ENCODE assay signal across 22 cellular contexts in the genomic region with DNA sequence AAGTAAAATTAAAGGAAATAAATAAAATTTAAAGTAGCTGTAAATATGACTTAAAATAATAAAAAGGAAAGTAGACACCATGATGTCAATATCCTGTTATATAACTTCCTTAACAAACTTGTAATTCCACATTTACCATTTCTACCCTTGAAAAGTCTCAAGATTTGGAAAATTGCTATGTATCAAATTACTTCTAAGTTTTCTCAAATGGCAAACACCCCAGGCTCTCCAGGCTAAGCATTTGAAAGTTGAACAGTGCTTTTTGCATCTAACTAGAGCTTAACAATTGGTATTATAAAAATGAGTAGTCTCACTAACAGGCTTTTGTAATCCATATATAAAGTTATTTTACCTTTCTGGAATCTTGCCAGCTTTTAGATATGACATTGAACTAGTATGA. TPM values are rescaled to one million over a fixed set of nuclear protein-coding genes. Genes with fewer than 3 reads are reported as not detected.
DNase-seq lines count a peak whose midpoint lies in the region; FAIRE-seq and TF ChIP-seq lines count a peak whose summit lies in the region.
"Had no signal": no experiment of that assay in that cellular context is flagged by ENCODE, and none has a peak within 500 bp of the region (broad histone marks: within the 10 kb centered on the region; RNA-seq: fewer than 3 reads in every experiment).

No MANE protein-coding gene starts in this region.

- peaks cover 37% of the 10 kb centered on the region for H3K4me1 Mint-ChIP-seq in osteocyte (ENCODE audit: unreplicated experiment)

- H3K36me3 ChIP-seq in SJSA1 (no peaks in the 10 kb centered on the region), left ventricle myocardium inferior (no peaks in the 10 kb centered on the region)
- H3K36me3 ChIP-seq: BLaER1 had no signal

- peaks cover 6% of the 10 kb centered on the region for H3K9me3 Mint-ChIP-seq in osteocyte (ENCODE audit: unreplicated experiment)

- H3K27me3 ChIP-seq in SJSA1 (replicated peaks) (no peaks in the 10 kb centered on the region), left ventricle myocardium inferior (ENCODE audit: low read depth) (no peaks in the 10 kb centered on the region)
- H3K27me3 ChIP-seq: BLaER1 had no signal

- no peak overlapping the region for H3K4me3 Mint-ChIP-seq in osteocyte (ENCODE audit: unreplicated experiment)
- H3K4me3 Mint-ChIP-seq: CD4-positive, alpha-beta memory T cell had no signal

- H3K9me3 ChIP-seq in SJSA1 (replicated peaks), result no peaks in the 10 kb centered on the region
- no peaks in the 10 kb centered on the region for H3K9me3 ChIP-seq in left ventricle myocardium inferior (replicated peaks)

- H3K27me3 Mint-ChIP-seq in osteocyte (ENCODE audit: unreplicated experiment), result no peaks in the 10 kb centered on the region
- H3K27me3 Mint-ChIP-seq: CD4-positive, alpha-beta memory T cell had no signal

- peak; percentile 15 for FAIRE-seq in G401.6 (lab: Jason Lieb, UNC)
- FAIRE-seq: A204.1, H1, HepG2 had no signal

- H3K4me3 ChIP-seq in SJSA1 (no peak overlapping the region), left ventricle myocardium inferior (no peak overlapping the region)
- H3K4me3 ChIP-seq: BLaER1 had no signal

- DNase-seq in SJSA1 (ENCODE audit: low read depth in 1 of 2, low spot score in 2 of 2) (no peak), dermis blood vessel endothelial cell (peak; percentile 43), osteocyte (ENCODE audit: extremely low spot score, unreplicated experiment) (no peak), NCI-H82 (lab: John Stamatoyannopoulos, UW) (no peak), caudate nucleus (lab: John Stamatoyannopoulos, UW) (no peak), GDM1 (lab: John Stamatoyannopoulos, UW) (no peak), left ventricle myocardium inferior (no peak)
- DNase-seq: CD4-positive, alpha-beta memory T cell; DMS153; MV-4-11; NCI-H1417; NCI-H187; NCI-H2107; NCI-H446; NCI-H748 treated with DMSO at 0.1 percent for 48 hours; SHP77 had no signal

- intact Hi-C loops in left ventricle myocardium inferior (cut with micrococcal nuclease), result no loop called here

- TF ChIP-seq CTCF in osteocyte (IDR thresholded peaks at IDR 0.05), result no peak
- TF ChIP-seq CTCF in left ventricle myocardium inferior (IDR thresholded peaks at IDR 0.05; ENCODE audit: borderline replicate concordance), result no peak

- H3K4me1 ChIP-seq in SJSA1 (replicated peaks) (peaks cover 40% of the 10 kb centered on the region), left ventricle myocardium inferior (peaks cover 13% of the 10 kb centered on the region)

- no peaks in the 10 kb centered on the region for H3K36me3 Mint-ChIP-seq in osteocyte (ENCODE audit: unreplicated experiment)

- peak overlapping the region; percentile 29 for H3K27ac Mint-ChIP-seq in osteocyte (ENCODE audit: unreplicated experiment)
- H3K27ac Mint-ChIP-seq: CD4-positive, alpha-beta memory T cell had no signal

- H3K27ac ChIP-seq in SJSA1 (peak overlapping the region; percentile 68), caudate nucleus (ENCODE audit: low read depth, low read length) (no peak overlapping the region), left ventricle myocardium inferior (replicated peaks) (no peak overlapping the region)
- H3K27ac ChIP-seq: BLaER1, KMS-11 had no signal

RNA-seq across cellular contexts. Expression of gene MACIR, which starts 41.5 kb away (rescaled TPM):
- total RNA-seq in SJSA1 (2014; rRNA removed; shearing (Covaris generic)), result 6.9 and 11.5 TPM in 2 replicates
- total RNA-seq in dermis blood vessel endothelial cell (9.4 and 11.9 TPM in 2 replicates), osteocyte (7.7 and 8.4 TPM in 2 replicates), left ventricle myocardium inferior (5.5 TPM)
